ENCODE assay signal across 19 cellular contexts in genomic region chr3:141415959-141416358, GRCh38. TPM values are rescaled to one million over a fixed set of nuclear protein-coding genes. Genes with fewer than 3 reads are reported as not detected.
A peak's percentile ranks its signal among the peaks of the same experiment; 100 is the strongest.
DNase-seq lines count a peak whose midpoint lies in the region; ATAC-seq, FAIRE-seq and TF ChIP-seq lines count a peak whose summit lies in the region.
"Had no signal": no experiment of that assay in that cellular context is flagged by ENCODE, and none has a peak within 500 bp of the region (broad histone marks: within the 10 kb centered on the region; RNA-seq: fewer than 3 reads in every experiment).

No MANE protein-coding gene starts in this region.

- intact Hi-C loops in right lobe of liver (cut with DNase I): no loop called here
- intact Hi-C loops in HepG2 (cut with micrococcal nuclease; ENCODE audit: unreplicated experiment): no loop called here
- intact Hi-C loops in dorsolateral prefrontal cortex (cut with DNase I): loop anchor here in 1 of 2 donors (2.0 kb wide), 1 partner anchor 15 kb away; no protein-coding TSS in a partner anchor
- intact Hi-C loops in vagina (cut with DNase I): loop anchor here (10.0 kb wide), 1 partner anchor 51 kb away; the partner anchor contains the start of gene ZBTB38

- ATAC-seq in right lobe of liver (no peak), HepG2 (no peak)
- ATAC-seq in naive thymus-derived CD8-positive, alpha-beta T cell: no peak
- ATAC-seq: activated CD4-positive, CD25-positive, alpha-beta regulatory T cell treated with anti-CD3 and anti-CD28 coated beads, Interleukin-2, amount 50 U/mL, for 24 hours had no signal

- no peaks in the 10 kb centered on the region for H3K9me3 Mint-ChIP-seq in naive thymus-derived CD8-positive, alpha-beta T cell
- H3K9me3 Mint-ChIP-seq: endodermal cell had no signal

- H2AFZ ChIP-seq in HepG2 (ENCODE audit: low read length): no peak overlapping the region

- TF ChIP-seq EP300 in HepG2 (IDR thresholded peaks at IDR 0.05; ENCODE audit: low read depth in 2 of 2, low read length in 2 of 2) (no peak), HepG2 (CRISPR knock-in tag; IDR thresholded peaks at IDR 0.05; ENCODE audit: borderline replicate concordance) (no peak)

- BruUV-seq in HepG2 (replicated peaks; lab: Mats Ljungman, UMichigan): no TSS peak

- TF ChIP-seq RAD21 in HepG2 (CRISPR knock-in tag; IDR thresholded peaks at IDR 0.05): no peak

- H3K9ac ChIP-seq in HepG2 (ENCODE audit: insufficient read depth, low read depth, low read length): no peak overlapping the region

- H3K36me3 ChIP-seq in right lobe of liver (peaks cover 0 to 6% (median 0%) of the 10 kb centered on the region in 4 donors), HepG2 (replicated peaks in 1 of 2; ENCODE audit: control insufficient read depth in 1 of 2, insufficient read depth in 2 of 2, low read length in 2 of 2) (peaks cover 13 to 54% of the 10 kb centered on the region in 2 experiments), vagina (peaks cover 0 to 16% of the 10 kb centered on the region in 2 donors)

- no peak for FAIRE-seq in HepG2 (lab: Jason Lieb, UNC)
- FAIRE-seq: GM18507, islet of Langerhans, RCC 7860 had no signal

- H3K4me1 ChIP-seq in right lobe of liver (peaks cover 0 to 19% (median 13%) of the 10 kb centered on the region in 4 donors), HepG2 (ENCODE audit: insufficient read depth, low read length) (peaks cover 42% of the 10 kb centered on the region), vagina (peaks cover 78% of the 10 kb centered on the region)

- in situ Hi-C loops in HepG2 (cut with HindIII; ENCODE audit: extremely low pct_ligation_motif_present, low pct_unique_long_range_greater_than_20kb) (no loop called here), GM13977 (cut with MboI; ENCODE audit: low pct_unique_long_range_greater_than_20kb, low sequenced_read_pairs, unreplicated experiment) (loop anchor here (5.0 kb wide), 1 partner anchor 36 kb away; no protein-coding TSS in a partner anchor)

- H4K20me1 ChIP-seq in HepG2 (ENCODE audit: insufficient read depth, low read length): no peaks in the 10 kb centered on the region

- H3K4me3 Mint-ChIP-seq in naive thymus-derived CD8-positive, alpha-beta T cell: no peak overlapping the region
- H3K4me3 Mint-ChIP-seq: endodermal cell; T-helper 1 cell treated with Interleukin-12 subunit alpha and Interleukin-12 subunit beta and Interleukin-4 antibody, amounts not matched to agents 30 μg/mL and 1 μg/mL, for 36 hours had no signal

- H3K79me2 ChIP-seq in HepG2 (ENCODE audit: insufficient read depth, low read length): peaks cover 19% of the 10 kb centered on the region

- DNase-seq in right lobe of liver (no peak), HepG2 (ENCODE audit: low spot score) (no peak), dorsolateral prefrontal cortex (no peak), vagina (ENCODE audit: extremely low spot score in 2 of 2) (no peak), DMS 273 treated with DMSO at 0.1 percent for 48 hours (lab: John Stamatoyannopoulos, UW) (no peak), GM13977 (ENCODE audit: low spot score) (no peak), NAMALWA (ENCODE audit: low spot score) (no peak)
- DNase-seq in naive thymus-derived CD8-positive, alpha-beta T cell: no peak
- DNase-seq: activated CD8-positive, alpha-beta memory T cell treated with anti-CD3 and anti-CD28 coated beads, Interleukin-2, amount 50 U/mL, for 48 hours; activated naive CD4-positive, alpha-beta T cell treated with anti-CD3 and anti-CD28 coated beads, Interleukin-2, amount 50 U/mL, for 16 hours; endodermal cell; NCI-H1930; NCI-H526 had no signal

- no peaks in the 10 kb centered on the region for H3K27me3 Mint-ChIP-seq in naive thymus-derived CD8-positive, alpha-beta T cell

- H3K9me3 ChIP-seq in right lobe of liver: no peaks in the 10 kb centered on the region
- no peaks in the 10 kb centered on the region for H3K9me3 ChIP-seq in HepG2 (ENCODE audit: low read length)
- H3K9me3 ChIP-seq in vagina: no peaks in the 10 kb centered on the region
- H3K9me3 ChIP-seq: tibial nerve had no signal

- TF ChIP-seq CTCF in right lobe of liver (IDR thresholded peaks at IDR 0.05) (no peak), HepG2 (CRISPR knock-in tag; IDR thresholded peaks at IDR 0.05) (no peak), dorsolateral prefrontal cortex (IDR thresholded peaks at IDR 0.05 in 54 of 56, conservative IDR thresholded peaks at IDR 0.05 in 2 of 56; ENCODE audit: low read depth in 1 of 56, partially characterized antibody in 56 of 56) (no peak), vagina (IDR thresholded peaks at IDR 0.05) (no peak), GM13977 (IDR thresholded peaks at IDR 0.05; ENCODE audit: extremely low read depth, insufficient read depth, missing control alignments) (no peak)

- CTCF ChIA-PET in HepG2 (lab: Yijun Ruan, JAX; ENCODE audit: low intra/inter-chr PET ratio, low total read pairs): no interaction called here

- H3K27ac Mint-ChIP-seq in naive thymus-derived CD8-positive, alpha-beta T cell: peak overlapping the region in 8 of 10 donors; percentile 61 to 99 (median 98)
- H3K27ac Mint-ChIP-seq: endodermal cell; T-helper 1 cell treated with Interleukin-12 subunit alpha and Interleukin-12 subunit beta and Interleukin-4 antibody, amounts not matched to agents 30 μg/mL and 1 μg/mL, for 36 hours had no signal

- H3K27ac ChIP-seq in right lobe of liver (peak overlapping the region in 2 of 3 donors; percentile 10 to 14), HepG2 (ENCODE audit: extremely low read length, insufficient read depth, low read length) (no peak overlapping the region), dorsolateral prefrontal cortex (peak overlapping the region in 48 of 59 donors; percentile 8 to 99 (median 86)), vagina (peak overlapping the region; percentile 98)

- POLR2A ChIA-PET in HepG2 (lab: Yijun Ruan, JAX): interaction anchor here (0.8 kb wide), 1 partner anchor 49 kb away, joined by 3 read pairs; no protein-coding TSS in a partner anchor
- POLR2A ChIA-PET in naive thymus-derived CD8-positive, alpha-beta T cell (lab: Charles Lee): interaction anchor here (1.5 kb wide), 1 partner anchor 11 kb away, joined by 4 read pairs; no protein-coding TSS in a partner anchor

- H3K27me3 ChIP-seq in right lobe of liver: no peaks in the 10 kb centered on the region
- no peaks in the 10 kb centered on the region for H3K27me3 ChIP-seq in HepG2 (ENCODE audit: control insufficient read depth in 1 of 2, insufficient read depth in 2 of 2, low read length in 2 of 2)
- no peaks in the 10 kb centered on the region for H3K27me3 ChIP-seq in dorsolateral prefrontal cortex
- no peaks in the 10 kb centered on the region for H3K27me3 ChIP-seq in vagina
- H3K27me3 ChIP-seq: tibial nerve had no signal

- H3K36me3 Mint-ChIP-seq in naive thymus-derived CD8-positive, alpha-beta T cell: peaks cover 0 to 27% (median 18%) of the 10 kb centered on the region in 3 donors

- H3K4me1 Mint-ChIP-seq in naive thymus-derived CD8-positive, alpha-beta T cell: peaks cover 41 to 85% (median 78%) of the 10 kb centered on the region in 4 donors

- H3K4me3 ChIP-seq in right lobe of liver: no peak overlapping the region
- no peak overlapping the region for H3K4me3 ChIP-seq in HepG2 (replicated peaks in 1 of 3; ENCODE audit: insufficient read depth in 1 of 3, low read depth in 2 of 3, low read length in 3 of 3)
- H3K4me3 ChIP-seq in dorsolateral prefrontal cortex: no peak overlapping the region
- no peak overlapping the region for H3K4me3 ChIP-seq in vagina
- H3K4me3 ChIP-seq: tibial nerve had no signal

- TF ChIP-seq POLR2A in right lobe of liver (IDR thresholded peaks at IDR 0.05): no peak
- TF ChIP-seq POLR2A in HepG2 (IDR thresholded peaks at IDR 0.05; ENCODE audit: insufficient read depth in 1 of 2, low read depth in 2 of 2, low read length in 2 of 2): no peak
- no peak for TF ChIP-seq POLR2A in vagina (IDR thresholded peaks at IDR 0.05)

- H3K4me2 ChIP-seq in HepG2 (ENCODE audit: low read depth, low read length): no peak overlapping the region

- 72% methylated on average over 4 of the region's 4 CpGs for WGBS in right lobe of liver (ENCODE audit: insufficient coverage, low coverage, low lambda C conversion rate, missing lambda C conversion rate)
- over 99% methylated on average over 4 of the region's 4 CpGs for WGBS in HepG2 (ENCODE audit: low lambda C conversion rate)

TF ChIP-seq in HepG2, 621 proteins besides CTCF, POLR2A, EP300 and RAD21:
- TF ChIP-seq ZNF615 (CRISPR knock-in tag; IDR thresholded peaks at IDR 0.05; ENCODE audit: borderline replicate concordance): no peak

RNA-seq across cellular contexts. Expression of gene ZBTB38, which starts 47.7 kb away (rescaled TPM):
- total RNA-seq in right lobe of liver (10 to 100 TPM; 29.4 to 75.2 (median 36.6) TPM), HepG2 (2016; rRNA removed; fragmentation: Illumina TruSeq; extraction: Trizol) (51.7 and 77.9 TPM in 2 replicates), dorsolateral prefrontal cortex (100 to 1,000 TPM; 101 to 187 (median 131) TPM), vagina (88.6 TPM)
- 8.0 and 8.8 TPM in 2 replicates for total RNA-seq in HepG2 (2016; cell fraction: cytosol; rRNA removed; fragmentation: Illumina TruSeq; extraction: Trizol; ENCODE audit: low read depth)
- total RNA-seq in HepG2 (2016; cell fraction: insoluble cytoplasmic fraction; rRNA removed; fragmentation: Illumina TruSeq; extraction: Trizol): 47.2 and 73.5 TPM in 2 replicates
- 24.0 and 25.0 TPM in 2 replicates for total RNA-seq in HepG2 (2016; cell fraction: membrane; rRNA removed; fragmentation: Illumina TruSeq; extraction: Trizol)
- 50.9 and 56.2 TPM in 2 replicates for total RNA-seq in HepG2 (2016; cell fraction: nucleus; rRNA removed; fragmentation: Illumina TruSeq; extraction: Trizol)
- 20.4 and 26.8 TPM in 2 replicates for polyA plus RNA-seq in HepG2 (2011; rRNA removed)
- polyA plus RNA-seq in HepG2 (2011; cell fraction: cytosol; rRNA removed): 14.8 and 18.8 TPM in 2 replicates
- polyA plus RNA-seq in HepG2 (2011; cell fraction: nucleus; rRNA removed): 26.0 and 30.5 TPM in 2 replicates
- polyA plus RNA-seq in HepG2 (2012): 30.3 and 41.4 TPM in 2 replicates
- polyA plus RNA-seq in HepG2 (2016; cell fraction: cytosol; fragmentation: Illumina TruSeq; extraction: Trizol; ENCODE audit: low read depth): 0.80 and 1.00 TPM in 2 replicates
- polyA plus RNA-seq in HepG2 (2016; cell fraction: insoluble cytoplasmic fraction; fragmentation: Illumina TruSeq; extraction: Trizol; ENCODE audit: low read depth): 32.5 and 33.4 TPM in 2 replicates
- 2.7 and 3.4 TPM in 2 replicates for polyA plus RNA-seq in HepG2 (2016; cell fraction: membrane; fragmentation: Illumina TruSeq; extraction: Trizol; ENCODE audit: low read depth)
- polyA plus RNA-seq in HepG2 (2016; cell fraction: nucleus; fragmentation: Illumina TruSeq; extraction: Trizol; ENCODE audit: insufficient read depth, low read depth): 35.8 and 35.9 TPM in 2 replicates
- 48.8 and 66.3 TPM in 2 replicates for polyA minus RNA-seq in HepG2 (2011; rRNA and poly(A)+ RNA removed; ENCODE audit: low replicate concordance)
- polyA minus RNA-seq in HepG2 (2011; cell fraction: cytosol; rRNA and poly(A)+ RNA removed): 52.1 and 52.3 TPM in 2 replicates
- 130 and 149 TPM in 2 replicates for polyA minus RNA-seq in HepG2 (2011; cell fraction: nucleus; rRNA and poly(A)+ RNA removed)
- 10 to 100 TPM; 48.3 to 49.7 TPM for total RNA-seq in naive thymus-derived CD8-positive, alpha-beta T cell
- polyA plus RNA-seq in naive thymus-derived CD8-positive, alpha-beta T cell: 100 to 1,000 TPM in 1 of 3 donors, 10 to 100 TPM in 2; 56.5 to 118 (median 60.8) TPM
